In the genomic region with DNA sequence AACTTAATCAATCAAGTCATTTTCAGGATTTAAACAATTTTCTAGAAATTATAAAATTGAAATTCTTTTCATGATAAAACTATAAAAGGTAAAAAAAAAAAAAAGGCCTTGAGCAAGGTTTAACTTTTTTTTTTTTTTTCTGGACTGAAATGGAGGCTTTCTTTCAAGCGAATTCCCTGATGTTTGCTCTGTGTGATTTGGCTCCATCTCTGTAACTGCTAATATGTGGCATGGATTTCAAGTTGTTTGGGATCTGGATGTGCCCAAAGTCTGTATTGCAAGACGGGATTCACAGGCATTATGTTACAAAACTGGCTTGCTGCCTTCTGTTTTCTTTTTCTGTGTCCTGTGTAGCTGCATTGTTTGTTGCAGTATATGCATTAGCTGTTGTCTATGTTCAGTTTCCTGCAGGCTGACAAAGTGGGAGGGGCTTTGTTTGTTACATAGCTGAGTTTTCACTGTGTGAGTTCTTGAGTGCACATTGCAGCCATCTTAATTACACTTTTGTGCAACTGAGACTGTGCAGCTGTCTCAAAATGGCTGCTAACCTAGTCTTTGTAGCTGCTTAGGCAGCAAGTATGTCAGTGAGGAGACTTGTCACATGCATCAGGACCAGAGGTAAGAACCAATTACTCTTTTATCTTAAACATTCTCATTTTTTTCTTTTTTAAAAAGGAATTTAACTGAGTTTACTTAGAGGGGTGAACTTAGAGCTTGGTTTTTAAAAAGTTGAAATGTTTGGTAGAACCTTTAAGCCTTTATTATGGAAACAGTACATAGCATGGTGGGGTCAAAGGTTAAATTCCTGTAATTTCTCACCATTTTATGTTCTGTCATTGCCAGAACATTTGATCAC, we compare ENCODE assay signal across 8 cellular contexts. TPM values are rescaled to one million over a fixed set of nuclear protein-coding genes. Genes with fewer than 3 reads are reported as not detected.
DNase-seq lines count a peak whose midpoint lies in the region; ATAC-seq, FAIRE-seq and TF ChIP-seq lines count a peak whose summit lies in the region.

No MANE protein-coding gene starts in this region.

- H3K27me3 Mint-ChIP-seq in activated T-cell treated with anti-CD3 and anti-CD28 coated beads, Interleukin-2, amount 50 U/mL, for 4 hours (ENCODE audit: low read depth): no peaks in the 10 kb centered on the region
- H3K27me3 Mint-ChIP-seq in nephron progenitor cell (ENCODE audit: low read depth, poor library complexity): no peaks in the 10 kb centered on the region

- peak; percentile 97 for FAIRE-seq in D721Med (lab: Jason Lieb, UNC)

- peaks cover 0 to 3% (median 0%) of the 10 kb centered on the region in 4 donors for H3K36me3 ChIP-seq in upper lobe of left lung

- no peak for TF ChIP-seq EP300 in upper lobe of left lung (IDR thresholded peaks at IDR 0.05)

- H3K27me3 ChIP-seq in upper lobe of left lung: no peaks in the 10 kb centered on the region

- H3K4me1 ChIP-seq in upper lobe of left lung: peaks cover 15 to 42% (median 24%) of the 10 kb centered on the region in 4 donors

- TF ChIP-seq CTCF in D721Med (IDR thresholded peaks at IDR 0.05; ENCODE audit: insufficient read depth, missing control alignments): no peak
- no peak for TF ChIP-seq CTCF in nephron progenitor cell (IDR thresholded peaks at IDR 0.05)
- no peak for TF ChIP-seq CTCF in upper lobe of left lung (IDR thresholded peaks at IDR 0.05)

- ATAC-seq in GM19467 (IDR thresholded peaks at IDR 0.05; ENCODE audit: unreplicated experiment): peak; percentile 95
- ATAC-seq in HG03565 (IDR thresholded peaks at IDR 0.05; ENCODE audit: unreplicated experiment): peak; percentile 88
- peak; percentile 96 for ATAC-seq in activated T-cell treated with anti-CD3 and anti-CD28 coated beads, Interleukin-2, amount 50 U/mL, for 4 hours
- peak; percentile 87 to 90 for ATAC-seq in upper lobe of left lung (ENCODE audit: low FRiP score in 2 of 2)

- H3K4me3 ChIP-seq in upper lobe of left lung: peak overlapping the region in 3 of 4 donors; percentile 13 to 24 (median 19)

- peak overlapping the region; percentile 71 for H3K4me3 Mint-ChIP-seq in activated T-cell treated with anti-CD3 and anti-CD28 coated beads, Interleukin-2, amount 50 U/mL, for 4 hours
- H3K4me3 Mint-ChIP-seq in nephron progenitor cell: peak overlapping the region; percentile 72

- peak overlapping the region; percentile 97 for H3K27ac Mint-ChIP-seq in nephron progenitor cell

- peaks cover 0 to 1% (median under 1%) of the 10 kb centered on the region in 4 donors for H3K9me3 ChIP-seq in upper lobe of left lung

- H3K4me1 Mint-ChIP-seq in activated T-cell treated with anti-CD3 and anti-CD28 coated beads, Interleukin-2, amount 50 U/mL, for 4 hours (ENCODE audit: low read depth): peaks cover 61% of the 10 kb centered on the region
- peaks cover 26% of the 10 kb centered on the region for H3K4me1 Mint-ChIP-seq in nephron progenitor cell

- H3K27ac ChIP-seq in upper lobe of left lung: peak overlapping the region; percentile 11 to 74 (median 54)

- peak in 1 of 4 donors; percentile 6 for TF ChIP-seq POLR2A in upper lobe of left lung (IDR thresholded peaks at IDR 0.05)

- no peak for DNase-seq in D721Med (ENCODE audit: insufficient read length, low spot score)
- DNase-seq in NCI-H82 treated with DMSO at 0.1 percent for 48 hours (lab: John Stamatoyannopoulos, UW; ENCODE audit: unreplicated experiment): peak; percentile 57
- peak; percentile 15 for DNase-seq in activated T-cell treated with anti-CD3 and anti-CD28 coated beads, Interleukin-2, amount 50 U/mL, for 4 hours
- peak; percentile 96 for DNase-seq in fibroblast of peridontal ligament (ENCODE audit: extremely low read depth)
- peak; percentile 46 for DNase-seq in nephron progenitor cell
- peak in 1 of 2 donors; percentile 53 for DNase-seq in upper lobe of left lung

- 8 to 9% methylated on average over 2 of the region's 2 CpGs for WGBS in upper lobe of left lung, 2 donors

- H3K36me3 Mint-ChIP-seq in activated T-cell treated with anti-CD3 and anti-CD28 coated beads, Interleukin-2, amount 50 U/mL, for 4 hours (ENCODE audit: insufficient read depth): peaks cover 26% of the 10 kb centered on the region
- peaks cover 88% of the 10 kb centered on the region for H3K36me3 Mint-ChIP-seq in nephron progenitor cell (ENCODE audit: low read depth)

- H3K9me3 Mint-ChIP-seq in activated T-cell treated with anti-CD3 and anti-CD28 coated beads, Interleukin-2, amount 50 U/mL, for 4 hours: peaks cover 7% of the 10 kb centered on the region
- peaks cover 88% of the 10 kb centered on the region for H3K9me3 Mint-ChIP-seq in nephron progenitor cell

RNA-seq across cellular contexts. Expression of gene ATF7IP, which starts 19.5 kb away (rescaled TPM):
- 10 to 100 TPM; 33.5 to 54.6 (median 39.4) TPM for total RNA-seq in activated T-cell treated with anti-CD3 and anti-CD28 coated beads, Interleukin-2, amount 50 U/mL, for 4 hours
- total RNA-seq in upper lobe of left lung: 10 to 100 TPM; 20.5 to 65.5 (median 55.9) TPM
